ENCODE assay signal across 11 cellular contexts in the genomic region with DNA sequence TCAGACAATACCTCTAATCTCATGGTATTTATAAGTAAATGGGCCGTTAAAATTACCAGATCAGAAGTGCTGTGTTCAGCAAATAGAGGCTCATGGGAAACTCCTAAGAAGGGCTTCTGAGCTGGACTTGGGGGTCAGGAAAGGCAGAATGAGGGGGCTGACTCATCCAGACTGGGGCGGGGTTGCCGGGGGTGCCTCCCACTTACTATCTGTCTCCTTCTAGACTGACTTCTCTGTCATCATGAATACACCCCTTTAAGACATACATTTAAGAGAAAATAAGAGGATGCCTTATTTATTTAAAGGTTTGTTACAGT.
DNase-seq lines count a peak whose midpoint lies in the region; ATAC-seq and TF ChIP-seq lines count a peak whose summit lies in the region.
"Had no signal": no experiment of that assay in that cellular context is flagged by ENCODE, and none has a peak within 500 bp of the region (broad histone marks: within the 10 kb centered on the region; RNA-seq: fewer than 3 reads in every experiment).

No MANE protein-coding gene starts in this region.

- H3K27ac ChIP-seq in HUES48 (ENCODE audit: low read depth, low read length) (peak overlapping the region; percentile 22), adrenal gland (peak overlapping the region; percentile 67 to 94 (median 91)), spleen (peak overlapping the region in 7 of 8 donors; percentile 42 to 85 (median 74))
- H3K27ac ChIP-seq: SK-N-MC had no signal

- H3K4me1 ChIP-seq in HUES48 (ENCODE audit: control insufficient read depth, insufficient read depth, low read length): peaks cover 12% of the 10 kb centered on the region
- H3K4me1 ChIP-seq in adrenal gland (replicated peaks in 1 of 2): peaks cover 22 to 26% of the 10 kb centered on the region in 2 donors
- H3K4me1 ChIP-seq in spleen: peaks cover 9 to 39% (median 22%) of the 10 kb centered on the region in 6 donors

- H3K27me3 ChIP-seq in HUES48 (ENCODE audit: control insufficient read depth, insufficient read depth, low read length) (no peaks in the 10 kb centered on the region), adrenal gland (no peaks in the 10 kb centered on the region), spleen (replicated peaks in 1 of 7) (peaks cover 0 to 7% (median 0%) of the 10 kb centered on the region in 7 donors)

- no peaks in the 10 kb centered on the region for H3K9me3 ChIP-seq in HUES48 (ENCODE audit: control insufficient read depth, insufficient read depth, low read length)
- no peaks in the 10 kb centered on the region for H3K9me3 ChIP-seq in adrenal gland (replicated peaks in 1 of 3)
- H3K9me3 ChIP-seq in spleen: peaks cover 0 to 9% (median 0%) of the 10 kb centered on the region in 8 donors

- TF ChIP-seq POLR2A in adrenal gland (IDR thresholded peaks at IDR 0.05) (no peak), spleen (IDR thresholded peaks at IDR 0.05) (no peak)

- H3K36me3 Mint-ChIP-seq in stimulated activated naive B cell treated with anti-CD40 and anti-IgM and Interleukin-4, amounts not matched to agents 10 μg/mL and 1 μg/mL and 100 μg/mL, for 72 hours: peaks cover 7 to 8% of the 10 kb centered on the region in 2 donors
- H3K36me3 Mint-ChIP-seq: stimulated activated effector memory CD8-positive, alpha-beta T cell treated with anti-CD3 and anti-CD28 coated beads, Interleukin-12 subunit alpha, Interleukin-12 subunit beta, amount 100 ng/mL, for 72 hours had no signal

- no peak for TF ChIP-seq CTCF in adrenal gland (IDR thresholded peaks at IDR 0.05)
- TF ChIP-seq CTCF in spleen (IDR thresholded peaks at IDR 0.05 in 8 of 11, conservative IDR thresholded peaks at IDR 0.05 in 3 of 11): no peak

- no peak for ATAC-seq in HG03571 (IDR thresholded peaks at IDR 0.05; ENCODE audit: unreplicated experiment)
- no peak for ATAC-seq in stimulated activated naive B cell treated with anti-CD40 and anti-IgM and Interleukin-4, amounts not matched to agents 10 μg/mL and 1 μg/mL and 100 μg/mL, for 72 hours (replicated peaks)
- ATAC-seq: stimulated activated effector memory CD8-positive, alpha-beta T cell treated with anti-CD3 and anti-CD28 coated beads, Interleukin-12 subunit alpha, Interleukin-12 subunit beta, amount 100 ng/mL, for 72 hours had no signal

- DNase-seq in adrenal gland (peak in 3 of 7 donors; percentile 18 to 35 (median 26)), islet precursor cell (peak; percentile 56), spleen (no peak), D341Med (ENCODE audit: low spot score) (no peak)
- no peak for DNase-seq in stimulated activated naive B cell treated with anti-CD40 and anti-IgM and Interleukin-4, amounts not matched to agents 10 μg/mL and 1 μg/mL and 100 μg/mL, for 72 hours
- DNase-seq: activated CD8-positive, alpha-beta memory T cell treated with anti-CD3 and anti-CD28 coated beads, Interleukin-2, amount 50 U/mL, for 48 hours; immature natural killer cell had no signal

- peaks cover 29 to 50% of the 10 kb centered on the region in 2 donors for H3K27me3 Mint-ChIP-seq in stimulated activated naive B cell treated with anti-CD40 and anti-IgM and Interleukin-4, amounts not matched to agents 10 μg/mL and 1 μg/mL and 100 μg/mL, for 72 hours

- no peak overlapping the region for H3K27ac Mint-ChIP-seq in stimulated activated naive B cell treated with anti-CD40 and anti-IgM and Interleukin-4, amounts not matched to agents 10 μg/mL and 1 μg/mL and 100 μg/mL, for 72 hours

- no peak overlapping the region for H3K9ac ChIP-seq in HUES48 (ENCODE audit: low read depth, low read length)

- peaks cover 5 to 13% of the 10 kb centered on the region in 2 donors for H3K4me1 Mint-ChIP-seq in stimulated activated naive B cell treated with anti-CD40 and anti-IgM and Interleukin-4, amounts not matched to agents 10 μg/mL and 1 μg/mL and 100 μg/mL, for 72 hours

- 47 to 73% (median 65%) methylated on average over 3 of the region's 3 CpGs for WGBS in adrenal gland, 4 donors
- WGBS in spleen, 5 donors: 75 to 90% (median 82%) methylated on average over 3 of the region's 3 CpGs

- no peaks in the 10 kb centered on the region for H3K36me3 ChIP-seq in HUES48 (ENCODE audit: control insufficient read depth, insufficient read depth, low read length)
- no peaks in the 10 kb centered on the region for H3K36me3 ChIP-seq in adrenal gland (replicated peaks in 1 of 2)
- no peaks in the 10 kb centered on the region for H3K36me3 ChIP-seq in spleen

- no peak overlapping the region for H3K4me3 ChIP-seq in HUES48 (ENCODE audit: low read depth, low read length)
- no peak overlapping the region for H3K4me3 ChIP-seq in adrenal gland
- no peak overlapping the region for H3K4me3 ChIP-seq in spleen
- H3K4me3 ChIP-seq: SK-N-MC had no signal

- intact Hi-C loops in adrenal gland (cut with DNase I) (loop anchor here in 1 of 2 donors (10.0 kb wide), 1 partner anchor 87 kb away; no protein-coding TSS in a partner anchor), spleen (cut with DNase I; ENCODE audit: low total_unique reads) (no loop called here)

- H3K9me3 Mint-ChIP-seq in stimulated activated naive B cell treated with anti-CD40 and anti-IgM and Interleukin-4, amounts not matched to agents 10 μg/mL and 1 μg/mL and 100 μg/mL, for 72 hours: peaks cover 8% of the 10 kb centered on the region in 2 donors
- H3K9me3 Mint-ChIP-seq: stimulated activated effector memory CD8-positive, alpha-beta T cell treated with anti-CD3 and anti-CD28 coated beads, Interleukin-12 subunit alpha, Interleukin-12 subunit beta, amount 100 ng/mL, for 72 hours had no signal

- H3K4me3 Mint-ChIP-seq in stimulated activated naive B cell treated with anti-CD40 and anti-IgM and Interleukin-4, amounts not matched to agents 10 μg/mL and 1 μg/mL and 100 μg/mL, for 72 hours: no peak overlapping the region
- H3K4me3 Mint-ChIP-seq: stimulated activated effector memory CD8-positive, alpha-beta T cell treated with anti-CD3 and anti-CD28 coated beads, Interleukin-12 subunit alpha, Interleukin-12 subunit beta, amount 100 ng/mL, for 72 hours had no signal

Comparison
In these comparisons a context has a peak if more than half of its experiments do, and no peak if none do; other contexts are left out.
1. H3K27ac ChIP-seq: peak in every context shown above with its lines; median percentile 91 in adrenal gland; 74 in spleen; 22 in HUES48.